ENCODE assay signal across 8 cellular contexts in genomic region chr15:63210151-63211051, GRCh38. TPM values are rescaled to one million over a fixed set of nuclear protein-coding genes. Genes with fewer than 3 reads are reported as not detected.
DNase-seq lines count a peak whose midpoint lies in the region; ATAC-seq and TF ChIP-seq lines count a peak whose summit lies in the region.
"Had no signal": no experiment of that assay in that cellular context is flagged by ENCODE, and none has a peak within 500 bp of the region (broad histone marks: within the 10 kb centered on the region; RNA-seq: fewer than 3 reads in every experiment).

No MANE protein-coding gene starts in this region.

- peak overlapping the region; percentile 81 for H3K27ac Mint-ChIP-seq in GM23338

- TF ChIP-seq CTCF in GM23338 (conservative IDR thresholded peaks at IDR 0.05; ENCODE audit: low read depth in 2 of 2) (no peak), SK-N-SH (IDR thresholded peaks at IDR 0.05) (no peak), fibroblast of lung (conservative IDR thresholded peaks at IDR 0.05 in 1 of 2, IDR thresholded peaks at IDR 0.05 in 1 of 2; ENCODE audit: low read depth in 1 of 2, low read length in 2 of 2) (no peak), spleen (IDR thresholded peaks at IDR 0.05 in 8 of 11, conservative IDR thresholded peaks at IDR 0.05 in 3 of 11) (no peak), colonic mucosa (IDR thresholded peaks at IDR 0.05) (no peak)

- H3K27ac ChIP-seq in GM23338 (ENCODE audit: low read depth) (peak overlapping the region; percentile 85), SK-N-SH (ENCODE audit: low read depth in 2 of 2, low read length in 1 of 2) (no peak overlapping the region; a peak in 2 of 4 replicates), fibroblast of lung (ENCODE audit: insufficient read depth, low read length) (no peak overlapping the region), spleen (peak overlapping the region in 7 of 8 donors; percentile 28 to 77 (median 54)), colonic mucosa (no peak overlapping the region)

- H3K4me1 Mint-ChIP-seq in GM23338 = peaks cover 26% of the 10 kb centered on the region

- no peaks in the 10 kb centered on the region for H3K9me3 Mint-ChIP-seq in GM23338

- no peaks in the 10 kb centered on the region for H3K27me3 ChIP-seq in GM23338 (ENCODE audit: insufficient read depth)
- no peaks in the 10 kb centered on the region for H3K27me3 ChIP-seq in SK-N-SH (ENCODE audit: insufficient read depth)
- no peaks in the 10 kb centered on the region for H3K27me3 ChIP-seq in fibroblast of lung (ENCODE audit: control insufficient read depth, insufficient read depth, low read length)
- no peaks in the 10 kb centered on the region for H3K27me3 ChIP-seq in spleen (replicated peaks in 1 of 7)
- no peaks in the 10 kb centered on the region for H3K27me3 ChIP-seq in colonic mucosa

- POLR2A ChIA-PET in SK-N-SH (lab: Yijun Ruan, JAX) = no interaction called here

- H3K9ac ChIP-seq in SK-N-SH (no peak overlapping the region), fibroblast of lung (ENCODE audit: insufficient read depth, low read length) (no peak overlapping the region), colonic mucosa (ENCODE audit: low read depth in 2 of 2, low read length in 2 of 2) (no peak overlapping the region)

- 0 out of 2 replicates have a peak overlapping the region, but pooled peaks have one; percentile 12 for H3K4me3 ChIP-seq in GM23338
- no peak overlapping the region for H3K4me3 ChIP-seq in SK-N-SH (ENCODE audit: low read depth in 2 of 2, low read length in 1 of 2)
- H3K4me3 ChIP-seq in fibroblast of lung (replicated peaks in 1 of 4; ENCODE audit: control extremely low read depth in 1 of 4, insufficient read depth in 1 of 4, low read depth in 3 of 4, low read length in 4 of 4) = no peak overlapping the region
- no peak overlapping the region for H3K4me3 ChIP-seq in spleen
- H3K4me3 ChIP-seq in colonic mucosa = no peak overlapping the region

- 84% methylated on average over 5 of the region's 5 CpGs for WGBS in SK-N-SH (ENCODE audit: low lambda C conversion rate)
- 56 to 71% (median 58%) methylated on average over 5 of the region's 5 CpGs for WGBS in spleen, 5 donors

- DNase-seq in GM23338 (ENCODE audit: low spot score) (peak; percentile 45), SK-N-SH (no peak), fibroblast of lung (ENCODE audit: low read depth in 2 of 2) (no peak), spleen (no peak), NCI-H510A (lab: John Stamatoyannopoulos, UW) (no peak), colonic mucosa (no peak)
- DNase-seq: NCI-H1092 treated with DMSO at 0.1 percent for 48 hours had no signal

- TF ChIP-seq RAD21 in SK-N-SH (IDR thresholded peaks at IDR 0.05; ENCODE audit: low read length) = no peak

- H3K36me3 Mint-ChIP-seq in GM23338 (ENCODE audit: low read depth) = no peaks in the 10 kb centered on the region

- H2AFZ ChIP-seq in GM23338 (no peak overlapping the region), SK-N-SH (ENCODE audit: low read depth) (no peak overlapping the region), fibroblast of lung (ENCODE audit: low read length) (no peak overlapping the region)

- H3K9me2 ChIP-seq in GM23338 (ENCODE audit: insufficient read depth) = no peaks in the 10 kb centered on the region
- no peaks in the 10 kb centered on the region for H3K9me2 ChIP-seq in SK-N-SH

- H3K79me2 ChIP-seq in GM23338 (replicated peaks; ENCODE audit: insufficient read depth) (peaks cover 55% of the 10 kb centered on the region), SK-N-SH (ENCODE audit: insufficient read depth) (peaks cover 58% of the 10 kb centered on the region), fibroblast of lung (ENCODE audit: control insufficient read depth, insufficient read depth, low read length) (peaks cover 57% of the 10 kb centered on the region)

- H3F3A ChIP-seq in GM23338 (replicated peaks; ENCODE audit: low read depth) (no peaks in the 10 kb centered on the region), SK-N-SH (replicated peaks; ENCODE audit: insufficient read depth) (peaks cover 29% of the 10 kb centered on the region)

- peak overlapping the region; percentile 61 for H3K4me2 ChIP-seq in GM23338
- no peak overlapping the region for H3K4me2 ChIP-seq in SK-N-SH
- peak overlapping the region; percentile 11 for H3K4me2 ChIP-seq in fibroblast of lung (ENCODE audit: extremely low read depth, insufficient read depth, low read length)

- H3K9me3 ChIP-seq in SK-N-SH (no peaks in the 10 kb centered on the region), fibroblast of lung (ENCODE audit: control insufficient read depth, insufficient read depth, low read depth, low read length) (no peaks in the 10 kb centered on the region), spleen (no peaks in the 10 kb centered on the region), colonic mucosa (no peaks in the 10 kb centered on the region)

- intact Hi-C loops in spleen (cut with DNase I; ENCODE audit: low total_unique reads) = no loop called here
- intact Hi-C loops in colonic mucosa (cut with DNase I) = no loop called here

- H3K36me3 ChIP-seq in GM23338 (ENCODE audit: insufficient read depth) = no peaks in the 10 kb centered on the region
- no peaks in the 10 kb centered on the region for H3K36me3 ChIP-seq in SK-N-SH (replicated peaks in 1 of 2; ENCODE audit: control insufficient read depth in 1 of 2, insufficient read depth in 2 of 2, low read length in 1 of 2)
- no peaks in the 10 kb centered on the region for H3K36me3 ChIP-seq in fibroblast of lung (ENCODE audit: control insufficient read depth, insufficient read depth, low read length)
- H3K36me3 ChIP-seq in spleen = peaks cover 0 to 26% (median 0%) of the 10 kb centered on the region in 6 donors
- no peaks in the 10 kb centered on the region for H3K36me3 ChIP-seq in colonic mucosa

- H4K20me1 ChIP-seq in GM23338 (replicated peaks; ENCODE audit: insufficient read depth) (0 out of 2 replicates have a peak, but pooled peaks cover 4% of the 10 kb centered on the region), SK-N-SH (ENCODE audit: insufficient read depth) (no peaks in the 10 kb centered on the region), fibroblast of lung (ENCODE audit: control insufficient read depth, extremely low read depth, insufficient read depth, low read length) (no peaks in the 10 kb centered on the region)

- no peak overlapping the region; the same call in 2 of the 3 replicates for H3K4me3 Mint-ChIP-seq in GM23338

- peak; percentile 76 for ATAC-seq in GM23338
- no peak for ATAC-seq in HG02840 (IDR thresholded peaks at IDR 0.05; ENCODE audit: low FRiP score, unreplicated experiment)

- TF ChIP-seq EP300 in SK-N-SH (IDR thresholded peaks at IDR 0.05; ENCODE audit: borderline replicate concordance in 1 of 2, low read depth in 1 of 2, low read length in 1 of 2) = peak in 1 of 2 experiments; percentile 67; a peak in 1 of 4 replicates

- no peak for TF ChIP-seq POLR2A in spleen (IDR thresholded peaks at IDR 0.05)

- peaks cover 2% of the 10 kb centered on the region for H3K27me3 Mint-ChIP-seq in GM23338 (ENCODE audit: insufficient read depth, low read depth, poor library complexity)

- H3K4me1 ChIP-seq in GM23338 (ENCODE audit: insufficient read depth) = peaks cover 16% of the 10 kb centered on the region
- peaks cover 24 to 28% of the 10 kb centered on the region in 2 experiments for H3K4me1 ChIP-seq in SK-N-SH (ENCODE audit: control insufficient read depth in 1 of 2, insufficient read depth in 2 of 2, low read depth in 1 of 2, low read length in 1 of 2)
- H3K4me1 ChIP-seq in fibroblast of lung (ENCODE audit: control insufficient read depth, extremely low read depth, insufficient read depth, low read length) = peaks cover 21% of the 10 kb centered on the region
- peaks cover 31 to 100% (median 82%) of the 10 kb centered on the region in 6 donors for H3K4me1 ChIP-seq in spleen
- H3K4me1 ChIP-seq in colonic mucosa = no peaks in the 10 kb centered on the region

- CTCF ChIA-PET in SK-N-SH (lab: Yijun Ruan, JAX) = interaction anchor here (1.1 to 1.3 kb wide), 2 partner anchors 12 to 192 kb away, joined by 3 read pairs; no protein-coding TSS in a partner anchor

TF ChIP-seq in GM23338, 12 proteins besides CTCF, POLR2A, EP300 and RAD21 (continues in another document):
- TF ChIP-seq NANOG (IDR thresholded peaks at IDR 0.05; ENCODE audit: borderline replicate concordance) = no peak
- no peak for TF ChIP-seq POLR2AphosphoS5 (IDR thresholded peaks at IDR 0.05; ENCODE audit: low read depth)

TF ChIP-seq in SK-N-SH, 30 proteins besides CTCF, POLR2A, EP300 and RAD21 (continues in another document):
- TF ChIP-seq RCOR1 (IDR thresholded peaks at IDR 0.05; ENCODE audit: low read length) (peak; percentile 79; the same call in 1 of the 2 replicates), GATA2 (CRISPR knock-in tag; IDR thresholded peaks at IDR 0.05) (peak; percentile 48; the same call in 1 of the 2 replicates), TCF12 (IDR thresholded peaks at IDR 0.05) (peak; percentile 21; the same call in 1 of the 2 replicates)

RNA-seq across cellular contexts. Expression of gene RAB8B, which starts 21.0 kb away (rescaled TPM):
- 38.1 and 41.7 TPM in 2 replicates for total RNA-seq in GM23338 (2014; rRNA removed; shearing (Covaris generic))
- polyA plus RNA-seq in GM23338 (2016; fragmentation: Nextera tagmentation; extraction: Ambion mirVana) (23.2 and 23.5 TPM in 2 replicates), SK-N-SH (2012; rRNA removed) (4.7 and 5.4 TPM in 2 replicates), fibroblast of lung (107 and 112 TPM in 2 replicates), spleen (10 to 100 TPM; 18.9 to 24.1 (median 22.8) TPM)
- polyA plus RNA-seq in SK-N-SH (2012; cell fraction: cytosol; rRNA removed) = 8.9 and 12.6 TPM in 2 replicates
- 1.9 and 6.2 TPM in 2 replicates for polyA plus RNA-seq in SK-N-SH (2012; cell fraction: nucleus; rRNA removed)
- total RNA-seq in fibroblast of lung (111 and 184 TPM in 2 replicates), spleen (10 to 100 TPM; 63.4 to 96.4 (median 67.7) TPM), colonic mucosa (10 to 100 TPM in 1 of 2 donors, 1 to 10 TPM in 1; 7.4 to 18.0 TPM)
- polyA plus RNA-seq in fibroblast of lung (2012) = 52.4 and 57.7 TPM in 2 replicates
- 12.1 and 16.7 TPM in 2 replicates for polyA minus RNA-seq in fibroblast of lung (ENCODE audit: low replicate concordance)

RNA-seq across cellular contexts. Expression of gene RPS27L, which starts 53.1 kb away (rescaled TPM):
- total RNA-seq in GM23338 (2014; rRNA removed; shearing (Covaris generic)) = 48.2 and 85.9 TPM in 2 replicates
- polyA plus RNA-seq in GM23338 (2016; fragmentation: Nextera tagmentation; extraction: Ambion mirVana) (1,011 and 1,086 TPM in 2 replicates), SK-N-SH (2012; rRNA removed) (319 and 321 TPM in 2 replicates), fibroblast of lung (402 and 481 TPM in 2 replicates), spleen (100 to 1,000 TPM; 117 to 139 (median 125) TPM)
- polyA plus RNA-seq in SK-N-SH (2012; cell fraction: cytosol; rRNA removed) = 411 and 679 TPM in 2 replicates
- 82.3 and 147 TPM in 2 replicates for polyA plus RNA-seq in SK-N-SH (2012; cell fraction: nucleus; rRNA removed)
- total RNA-seq in fibroblast of lung (400 and 482 TPM in 2 replicates), spleen (10 to 100 TPM; 42.1 to 98.3 (median 64.2) TPM), colonic mucosa (100 to 1,000 TPM; 205 to 269 TPM)
- polyA plus RNA-seq in fibroblast of lung (2012) = 535 and 690 TPM in 2 replicates
- polyA minus RNA-seq in fibroblast of lung (ENCODE audit: low replicate concordance) = 7.7 and 21.1 TPM in 2 replicates

Comparison
In these comparisons a context has a peak if more than half of its experiments do, and no peak if none do; other contexts are left out.
1. H3K27ac ChIP-seq: peak in GM23338 (single experiment) and spleen (7 of 8); none in SK-N-SH (0 of 2), fibroblast of lung (single experiment) and colonic mucosa (single experiment).